In genomic region chr2:191363267-191363666, GRCh38 we compare ENCODE assay signal across 22 cellular contexts.
"Had no signal": no experiment of that assay in that cellular context is flagged by ENCODE, and none has a peak within 500 bp of the region (broad histone marks: within the 10 kb centered on the region; RNA-seq: fewer than 3 reads in every experiment).

No MANE protein-coding gene starts in this region.

- H3K27ac ChIP-seq: body of pancreas, cardiac muscle cell, epithelial cell of prostate, heart right ventricle, right lobe of liver, skin epidermis, tibial artery had no signal

- H3K36me3 Mint-ChIP-seq: activated naive CD4-positive, alpha-beta T cell treated with anti-CD3 and anti-CD28 coated beads, Interleukin-2, amount 10 ng/mL, durations not matched to agents 7 days and 5 days; memory B cell had no signal

- H3K9me3 Mint-ChIP-seq: activated B cell treated with CpG ODN at 0.5 μM for 24 hours; activated naive CD4-positive, alpha-beta T cell treated with anti-CD3 and anti-CD28 coated beads, Interleukin-2, amount 10 ng/mL, durations not matched to agents 7 days and 5 days; memory B cell; nephron progenitor cell; stimulated activated naive CD8-positive, alpha-beta T cell treated with anti-CD3 and anti-CD28 coated beads, Interleukin-15, Interleukin-2, amounts not matched to agents 100 ng/mL and 50 ng/mL, for 24 hours; T-helper 2 cell treated with Interferon-gamma antibody and Interleukin-4, amounts not matched to agents 5 μg/mL and 100 μg/mL, for 36 hours had no signal

- H3K27me3 Mint-ChIP-seq: activated B cell treated with CpG ODN at 0.5 μM for 24 hours; activated naive CD4-positive, alpha-beta T cell treated with anti-CD3 and anti-CD28 coated beads, Interleukin-2, amount 10 ng/mL, durations not matched to agents 7 days and 5 days had no signal

- H3K27ac Mint-ChIP-seq: activated B cell treated with CpG ODN at 0.5 μM for 24 hours; activated CD4-positive, alpha-beta T cell treated with anti-CD3 and anti-CD28 coated beads for 36 hours; activated naive CD4-positive, alpha-beta T cell treated with anti-CD3 and anti-CD28 coated beads, Interleukin-2, amount 10 ng/mL, durations not matched to agents 7 days and 5 days; memory B cell; nephron progenitor cell; stimulated activated naive CD8-positive, alpha-beta T cell treated with anti-CD3 and anti-CD28 coated beads, Interleukin-15, Interleukin-2, amounts not matched to agents 100 ng/mL and 50 ng/mL, for 24 hours; T-helper 2 cell treated with Interferon-gamma antibody and Interleukin-4, amounts not matched to agents 5 μg/mL and 100 μg/mL, for 36 hours had no signal

- H3K4me1 Mint-ChIP-seq: activated B cell treated with CpG ODN at 0.5 μM for 24 hours; activated CD4-positive, alpha-beta T cell treated with anti-CD3 and anti-CD28 coated beads for 36 hours; activated naive CD4-positive, alpha-beta T cell treated with anti-CD3 and anti-CD28 coated beads, Interleukin-2, amount 10 ng/mL, durations not matched to agents 7 days and 5 days; memory B cell had no signal

- H3K4me3 ChIP-seq: body of pancreas, cardiac muscle cell, heart right ventricle, right lobe of liver, skin epidermis, tibial artery had no signal

- H3K4me3 Mint-ChIP-seq: activated B cell treated with CpG ODN at 0.5 μM for 24 hours; activated CD4-positive, alpha-beta T cell treated with anti-CD3 and anti-CD28 coated beads for 36 hours; activated naive CD4-positive, alpha-beta T cell treated with anti-CD3 and anti-CD28 coated beads, Interleukin-2, amount 10 ng/mL, durations not matched to agents 7 days and 5 days; memory B cell; nephron progenitor cell; stimulated activated naive CD8-positive, alpha-beta T cell treated with anti-CD3 and anti-CD28 coated beads, Interleukin-15, Interleukin-2, amounts not matched to agents 100 ng/mL and 50 ng/mL, for 24 hours; T-helper 2 cell treated with Interferon-gamma antibody and Interleukin-4, amounts not matched to agents 5 μg/mL and 100 μg/mL, for 36 hours had no signal

- H3K27me3 ChIP-seq: body of pancreas, cardiac muscle cell, heart right ventricle, right lobe of liver, tibial artery had no signal

- ATAC-seq: activated CD4-positive, alpha-beta T cell treated with anti-CD3 and anti-CD28 coated beads for 36 hours; body of pancreas; heart right ventricle; left colon; right lobe of liver had no signal

- H3K9me3 ChIP-seq: body of pancreas, heart right ventricle, right lobe of liver, tibial artery had no signal

- DNase-seq: activated B cell treated with CpG ODN at 0.5 μM for 24 hours; activated CD4-positive, alpha-beta T cell treated with anti-CD3 and anti-CD28 coated beads for 36 hours; activated CD4-positive, alpha-beta T cell treated with anti-CD3 and anti-CD28 coated beads, Interleukin-2, amount 50 U/mL, for 48 hours; activated effector memory CD4-positive, alpha-beta T cell treated with Interleukin-2 at 50 U/mL for 16 hours; activated naive CD4-positive, alpha-beta T cell treated with anti-CD3 and anti-CD28 coated beads, Interleukin-2, amount 10 ng/mL, durations not matched to agents 7 days and 5 days; activated T-cell treated with anti-CD3 and anti-CD28 coated beads, Interleukin-2, amount 50 U/mL, for 48 hours; anterior cingulate cortex; body of pancreas; heart right ventricle; left colon; nephron progenitor cell; posterior cingulate gyrus; right lobe of liver; stimulated activated CD4-positive, alpha-beta T cell treated with anti-CD3 and anti-CD28 coated beads, Interleukin-1b, Interleukin-23, amount 100 ng/mL, for 48 hours; substantia nigra; tibial artery had no signal
